In the genomic region with DNA sequence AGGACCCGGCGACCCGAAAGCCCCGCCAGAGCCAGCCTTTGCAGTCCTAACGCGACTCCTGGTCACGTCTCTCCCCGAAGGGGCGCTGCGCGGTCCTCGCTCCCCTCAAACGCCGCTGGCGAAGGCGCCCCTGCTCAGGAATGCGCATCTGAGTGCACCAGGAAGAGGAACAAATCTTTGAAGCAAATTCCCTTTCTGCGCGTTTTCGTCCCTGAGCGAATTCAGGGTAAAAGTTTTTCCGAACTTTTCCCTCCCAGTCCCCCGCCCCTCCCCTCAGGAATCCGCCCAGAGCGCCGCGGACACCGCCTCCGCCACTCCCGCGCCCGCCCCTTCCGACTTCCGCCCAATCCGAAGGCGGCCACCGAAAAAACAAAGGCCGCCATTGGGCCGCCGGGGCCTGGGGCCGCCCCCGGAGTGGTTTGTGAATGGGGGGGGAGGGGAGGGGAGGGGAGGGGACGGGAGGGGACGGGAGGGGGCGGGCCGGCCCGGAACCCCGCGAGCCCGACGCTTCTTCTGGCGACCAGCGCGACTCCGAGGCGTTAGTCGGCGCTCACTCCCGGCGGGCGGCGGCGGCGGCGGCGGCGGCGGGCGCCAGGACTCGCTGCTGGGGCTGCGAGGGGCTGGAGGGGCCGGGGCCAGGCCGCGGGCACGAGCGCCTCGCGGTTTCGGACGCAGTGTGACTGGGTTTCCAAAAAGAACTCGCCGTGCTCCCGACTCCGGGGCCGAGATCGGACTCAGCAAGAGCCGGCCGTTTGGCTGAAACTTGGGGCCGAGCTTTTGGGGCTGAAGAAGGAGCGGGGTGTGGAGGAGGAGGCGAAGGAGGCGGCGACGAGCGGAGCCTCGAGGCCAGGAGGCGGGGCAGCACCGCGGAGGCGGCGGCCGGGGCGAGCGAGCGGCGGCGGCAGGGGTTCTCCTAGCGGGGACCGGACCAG, we compare ENCODE assay signal across 1 cellular context.
TF ChIP-seq lines count a peak whose summit lies in the region.

A gene (plus strand): TSS at position 539 of the 932 bp plus-strand sequence. CDS start 793 bp downstream, outside the sequence.

TF ChIP-seq in HepG2, 621 proteins besides CTCF, POLR2A, EP300 and RAD21 (continued from another document and continues in another):
- TF ChIP-seq SSRP1 (CRISPR knock-in tag; IDR thresholded peaks at IDR 0.05) (no peak), HNRNPL (IDR thresholded peaks at IDR 0.05; ENCODE audit: low read depth, low read length) (0 out of 2 replicates have a peak, but pooled peaks have one; percentile 10), MEIS2 (CRISPR knock-in tag; IDR thresholded peaks at IDR 0.05) (no peak), NFE2L2 (IDR thresholded peaks at IDR 0.05; ENCODE audit: low read length) (no peak), ZSCAN21 (CRISPR knock-in tag; IDR thresholded peaks at IDR 0.05; ENCODE audit: borderline replicate concordance) (no peak), ZNF329 (CRISPR knock-in tag; IDR thresholded peaks at IDR 0.05; ENCODE audit: low read depth) (0 out of 2 replicates have a peak, but pooled peaks have one; percentile 15), RFXANK (CRISPR knock-in tag; IDR thresholded peaks at IDR 0.05) (no peak), ZKSCAN8 (CRISPR knock-in tag; IDR thresholded peaks at IDR 0.05; ENCODE audit: borderline replicate concordance) (no peak), TSC22D2 (CRISPR knock-in tag; IDR thresholded peaks at IDR 0.05; ENCODE audit: borderline replicate concordance) (no peak), ZNF598 (CRISPR knock-in tag; IDR thresholded peaks at IDR 0.05; ENCODE audit: borderline replicate concordance) (no peak), ZNF780A (CRISPR knock-in tag; IDR thresholded peaks at IDR 0.05) (no peak), REL (CRISPR knock-in tag; conservative IDR thresholded peaks at IDR 0.05) (no peak), SMAD9 (CRISPR knock-in tag; IDR thresholded peaks at IDR 0.05) (0 out of 2 replicates have a peak, but pooled peaks have one; percentile 33), ETV6 (CRISPR knock-in tag; conservative IDR thresholded peaks at IDR 0.05) (no peak), GATAD2A (CRISPR knock-in tag; IDR thresholded peaks at IDR 0.05) (no peak), CEBPG (CRISPR knock-in tag; IDR thresholded peaks at IDR 0.05) (no peak), ZBTB1 (CRISPR knock-in tag; IDR thresholded peaks at IDR 0.05; ENCODE audit: borderline replicate concordance) (no peak), HDAC2 (CRISPR knock-in tag; IDR thresholded peaks at IDR 0.05) (no peak)
- TF ChIP-seq, protein P1, sequence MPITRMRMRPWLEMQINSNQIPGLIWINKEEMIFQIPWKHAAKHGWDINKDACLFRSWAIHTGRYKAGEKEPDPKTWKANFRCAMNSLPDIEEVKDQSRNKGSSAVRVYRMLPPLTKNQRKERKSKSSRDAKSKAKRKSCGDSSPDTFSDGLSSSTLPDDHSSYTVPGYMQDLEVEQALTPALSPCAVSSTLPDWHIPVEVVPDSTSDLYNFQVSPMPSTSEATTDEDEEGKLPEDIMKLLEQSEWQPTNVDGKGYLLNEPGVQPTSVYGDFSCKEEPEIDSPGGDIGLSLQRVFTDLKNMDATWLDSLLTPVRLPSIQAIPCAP (CRISPR knock-in tag; IDR thresholded peaks at IDR 0.05; ENCODE audit: low read depth), result no peak
- TF ChIP-seq, protein P2, sequence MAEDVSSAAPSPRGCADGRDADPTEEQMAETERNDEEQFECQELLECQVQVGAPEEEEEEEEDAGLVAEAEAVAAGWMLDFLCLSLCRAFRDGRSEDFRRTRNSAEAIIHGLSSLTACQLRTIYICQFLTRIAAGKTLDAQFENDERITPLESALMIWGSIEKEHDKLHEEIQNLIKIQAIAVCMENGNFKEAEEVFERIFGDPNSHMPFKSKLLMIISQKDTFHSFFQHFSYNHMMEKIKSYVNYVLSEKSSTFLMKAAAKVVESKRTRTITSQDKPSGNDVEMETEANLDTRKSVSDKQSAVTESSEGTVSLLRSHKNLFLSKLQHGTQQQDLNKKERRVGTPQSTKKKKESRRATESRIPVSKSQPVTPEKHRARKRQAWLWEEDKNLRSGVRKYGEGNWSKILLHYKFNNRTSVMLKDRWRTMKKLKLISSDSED (CRISPR knock-in tag; IDR thresholded peaks at IDR 0.05), result no peak
- TF ChIP-seq, protein P3, sequence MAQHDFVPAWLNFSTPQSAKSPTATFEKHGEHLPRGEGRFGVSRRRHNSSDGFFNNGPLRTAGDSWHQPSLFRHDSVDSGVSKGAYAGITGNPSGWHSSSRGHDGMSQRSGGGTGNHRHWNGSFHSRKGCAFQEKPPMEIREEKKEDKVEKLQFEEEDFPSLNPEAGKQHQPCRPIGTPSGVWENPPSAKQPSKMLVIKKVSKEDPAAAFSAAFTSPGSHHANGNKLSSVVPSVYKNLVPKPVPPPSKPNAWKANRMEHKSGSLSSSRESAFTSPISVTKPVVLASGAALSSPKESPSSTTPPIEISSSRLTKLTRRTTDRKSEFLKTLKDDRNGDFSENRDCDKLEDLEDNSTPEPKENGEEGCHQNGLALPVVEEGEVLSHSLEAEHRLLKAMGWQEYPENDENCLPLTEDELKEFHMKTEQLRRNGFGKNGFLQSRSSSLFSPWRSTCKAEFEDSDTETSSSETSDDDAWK (CRISPR knock-in tag; IDR thresholded peaks at IDR 0.05), result no peak
- TF ChIP-seq, protein P4, sequence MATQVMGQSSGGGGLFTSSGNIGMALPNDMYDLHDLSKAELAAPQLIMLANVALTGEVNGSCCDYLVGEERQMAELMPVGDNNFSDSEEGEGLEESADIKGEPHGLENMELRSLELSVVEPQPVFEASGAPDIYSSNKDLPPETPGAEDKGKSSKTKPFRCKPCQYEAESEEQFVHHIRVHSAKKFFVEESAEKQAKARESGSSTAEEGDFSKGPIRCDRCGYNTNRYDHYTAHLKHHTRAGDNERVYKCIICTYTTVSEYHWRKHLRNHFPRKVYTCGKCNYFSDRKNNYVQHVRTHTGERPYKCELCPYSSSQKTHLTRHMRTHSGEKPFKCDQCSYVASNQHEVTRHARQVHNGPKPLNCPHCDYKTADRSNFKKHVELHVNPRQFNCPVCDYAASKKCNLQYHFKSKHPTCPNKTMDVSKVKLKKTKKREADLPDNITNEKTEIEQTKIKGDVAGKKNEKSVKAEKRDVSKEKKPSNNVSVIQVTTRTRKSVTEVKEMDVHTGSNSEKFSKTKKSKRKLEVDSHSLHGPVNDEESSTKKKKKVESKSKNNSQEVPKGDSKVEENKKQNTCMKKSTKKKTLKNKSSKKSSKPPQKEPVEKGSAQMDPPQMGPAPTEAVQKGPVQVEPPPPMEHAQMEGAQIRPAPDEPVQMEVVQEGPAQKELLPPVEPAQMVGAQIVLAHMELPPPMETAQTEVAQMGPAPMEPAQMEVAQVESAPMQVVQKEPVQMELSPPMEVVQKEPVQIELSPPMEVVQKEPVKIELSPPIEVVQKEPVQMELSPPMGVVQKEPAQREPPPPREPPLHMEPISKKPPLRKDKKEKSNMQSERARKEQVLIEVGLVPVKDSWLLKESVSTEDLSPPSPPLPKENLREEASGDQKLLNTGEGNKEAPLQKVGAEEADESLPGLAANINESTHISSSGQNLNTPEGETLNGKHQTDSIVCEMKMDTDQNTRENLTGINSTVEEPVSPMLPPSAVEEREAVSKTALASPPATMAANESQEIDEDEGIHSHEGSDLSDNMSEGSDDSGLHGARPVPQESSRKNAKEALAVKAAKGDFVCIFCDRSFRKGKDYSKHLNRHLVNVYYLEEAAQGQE (IDR thresholded peaks at IDR 0.05; ENCODE audit: borderline replicate concordance in 1 of 2, low read depth in 1 of 2, low read length in 2 of 2), result no peak
- TF ChIP-seq, protein P5, sequence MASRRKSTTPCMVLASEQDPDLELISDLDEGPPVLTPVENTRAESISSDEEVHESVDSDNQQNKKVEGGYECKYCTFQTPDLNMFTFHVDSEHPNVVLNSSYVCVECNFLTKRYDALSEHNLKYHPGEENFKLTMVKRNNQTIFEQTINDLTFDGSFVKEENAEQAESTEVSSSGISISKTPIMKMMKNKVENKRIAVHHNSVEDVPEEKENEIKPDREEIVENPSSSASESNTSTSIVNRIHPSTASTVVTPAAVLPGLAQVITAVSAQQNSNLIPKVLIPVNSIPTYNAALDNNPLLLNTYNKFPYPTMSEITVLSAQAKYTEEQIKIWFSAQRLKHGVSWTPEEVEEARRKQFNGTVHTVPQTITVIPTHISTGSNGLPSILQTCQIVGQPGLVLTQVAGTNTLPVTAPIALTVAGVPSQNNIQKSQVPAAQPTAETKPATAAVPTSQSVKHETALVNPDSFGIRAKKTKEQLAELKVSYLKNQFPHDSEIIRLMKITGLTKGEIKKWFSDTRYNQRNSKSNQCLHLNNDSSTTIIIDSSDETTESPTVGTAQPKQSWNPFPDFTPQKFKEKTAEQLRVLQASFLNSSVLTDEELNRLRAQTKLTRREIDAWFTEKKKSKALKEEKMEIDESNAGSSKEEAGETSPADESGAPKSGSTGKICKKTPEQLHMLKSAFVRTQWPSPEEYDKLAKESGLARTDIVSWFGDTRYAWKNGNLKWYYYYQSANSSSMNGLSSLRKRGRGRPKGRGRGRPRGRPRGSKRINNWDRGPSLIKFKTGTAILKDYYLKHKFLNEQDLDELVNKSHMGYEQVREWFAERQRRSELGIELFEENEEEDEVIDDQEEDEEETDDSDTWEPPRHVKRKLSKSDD (CRISPR knock-in tag; IDR thresholded peaks at IDR 0.05; ENCODE audit: low read depth), result no peak
- TF ChIP-seq, protein P6, sequence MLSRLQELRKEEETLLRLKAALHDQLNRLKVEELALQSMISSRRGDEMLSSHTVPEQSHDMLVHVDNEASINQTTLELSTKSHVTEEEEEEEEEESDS (CRISPR knock-in tag; IDR thresholded peaks at IDR 0.05; ENCODE audit: borderline replicate concordance), result no peak
- TF ChIP-seq, protein P7, sequence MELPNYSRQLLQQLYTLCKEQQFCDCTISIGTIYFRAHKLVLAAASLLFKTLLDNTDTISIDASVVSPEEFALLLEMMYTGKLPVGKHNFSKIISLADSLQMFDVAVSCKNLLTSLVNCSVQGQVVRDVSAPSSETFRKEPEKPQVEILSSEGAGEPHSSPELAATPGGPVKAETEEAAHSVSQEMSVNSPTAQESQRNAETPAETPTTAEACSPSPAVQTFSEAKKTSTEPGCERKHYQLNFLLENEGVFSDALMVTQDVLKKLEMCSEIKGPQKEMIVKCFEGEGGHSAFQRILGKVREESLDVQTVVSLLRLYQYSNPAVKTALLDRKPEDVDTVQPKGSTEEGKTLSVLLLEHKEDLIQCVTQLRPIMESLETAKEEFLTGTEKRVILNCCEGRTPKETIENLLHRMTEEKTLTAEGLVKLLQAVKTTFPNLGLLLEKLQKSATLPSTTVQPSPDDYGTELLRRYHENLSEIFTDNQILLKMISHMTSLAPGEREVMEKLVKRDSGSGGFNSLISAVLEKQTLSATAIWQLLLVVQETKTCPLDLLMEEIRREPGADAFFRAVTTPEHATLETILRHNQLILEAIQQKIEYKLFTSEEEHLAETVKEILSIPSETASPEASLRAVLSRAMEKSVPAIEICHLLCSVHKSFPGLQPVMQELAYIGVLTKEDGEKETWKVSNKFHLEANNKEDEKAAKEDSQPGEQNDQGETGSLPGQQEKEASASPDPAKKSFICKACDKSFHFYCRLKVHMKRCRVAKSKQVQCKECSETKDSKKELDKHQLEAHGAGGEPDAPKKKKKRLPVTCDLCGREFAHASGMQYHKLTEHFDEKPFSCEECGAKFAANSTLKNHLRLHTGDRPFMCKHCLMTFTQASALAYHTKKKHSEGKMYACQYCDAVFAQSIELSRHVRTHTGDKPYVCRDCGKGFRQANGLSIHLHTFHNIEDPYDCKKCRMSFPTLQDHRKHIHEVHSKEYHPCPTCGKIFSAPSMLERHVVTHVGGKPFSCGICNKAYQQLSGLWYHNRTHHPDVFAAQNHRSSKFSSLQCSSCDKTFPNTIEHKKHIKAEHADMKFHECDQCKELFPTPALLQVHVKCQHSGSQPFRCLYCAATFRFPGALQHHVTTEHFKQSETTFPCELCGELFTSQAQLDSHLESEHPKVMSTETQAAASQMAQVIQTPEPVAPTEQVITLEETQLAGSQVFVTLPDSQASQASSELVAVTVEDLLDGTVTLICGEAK (IDR thresholded peaks at IDR 0.05), result no peak
- TF ChIP-seq, protein P7 (CRISPR knock-in tag; IDR thresholded peaks at IDR 0.05), result no peak
